Comparison of ENCODE assay signal across 1 cellular context in the genomic region with DNA sequence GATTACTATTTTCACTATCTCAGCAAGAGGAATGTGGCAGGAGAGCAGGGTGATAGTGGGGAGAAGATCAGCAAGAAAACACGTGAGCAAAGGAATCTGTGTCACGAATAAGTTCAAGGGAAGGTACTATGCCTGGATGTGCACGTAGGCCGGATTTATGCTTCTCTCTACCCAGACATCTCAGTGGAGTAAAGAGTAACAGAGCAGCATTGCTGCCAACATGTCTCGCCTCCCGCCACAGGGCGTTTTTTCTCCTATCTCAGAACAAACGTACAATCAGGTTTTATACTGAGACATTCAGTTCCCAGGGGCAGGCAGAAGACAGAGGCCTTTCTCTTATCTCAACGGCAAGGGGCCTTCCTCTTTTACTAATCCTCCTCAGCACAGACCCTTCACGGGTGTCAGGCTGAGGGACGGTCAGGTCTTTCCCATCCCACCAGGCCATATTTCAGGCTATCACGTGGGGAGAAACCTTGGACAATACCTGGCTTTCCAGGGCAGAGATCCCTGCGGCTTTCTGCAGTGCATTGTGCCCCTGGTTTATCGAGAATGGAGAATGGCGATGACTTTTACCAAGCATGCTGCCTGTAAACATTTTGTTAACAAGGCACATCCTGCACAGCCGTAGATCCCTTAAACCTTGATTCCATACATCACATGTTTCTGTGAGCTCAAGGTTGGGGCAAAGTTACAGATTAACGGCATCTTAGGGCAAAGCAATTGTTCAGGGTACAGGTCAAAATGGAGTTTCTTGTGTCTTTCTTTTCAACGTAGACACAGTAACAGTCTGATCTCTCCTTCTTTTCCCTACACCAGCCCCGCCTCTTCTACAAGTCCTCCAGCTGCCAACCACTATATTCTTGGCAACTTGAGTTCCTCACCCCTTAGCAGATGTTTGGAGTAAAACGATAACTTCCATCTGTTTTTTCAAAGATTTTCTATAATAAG.
TF ChIP-seq lines count a peak whose summit lies in the region.
"Not testable (repeated sequence)": the region's sequence is repeated elsewhere in the genome, so short reads cannot be mapped to it uniquely, and the experiment has no call there.

No MANE protein-coding gene starts in this region.

TF ChIP-seq in HepG2, 621 proteins besides CTCF, POLR2A, EP300 and RAD21:
- peak; percentile 14; the same call in 1 of the 2 replicates for TF ChIP-seq SAP130 (CRISPR knock-in tag; IDR thresholded peaks at IDR 0.05; ENCODE audit: low read depth)
- TF ChIP-seq MXD4 (CRISPR knock-in tag; IDR thresholded peaks at IDR 0.05) = 0 out of 2 replicates have a peak, but pooled peaks have one; percentile 24
- TF ChIP-seq HDAC2 (CRISPR knock-in tag; IDR thresholded peaks at IDR 0.05) = 0 out of 2 replicates have a peak, but pooled peaks have one; percentile 14
- TF ChIP-seq CREB1 (IDR thresholded peaks at IDR 0.05) = not testable (repeated sequence)
- peak; percentile 46; the same call in 1 of the 2 replicates for TF ChIP-seq CREB1 (CRISPR knock-in tag; IDR thresholded peaks at IDR 0.05)
- TF ChIP-seq ZBTB33 (CRISPR knock-in tag; IDR thresholded peaks at IDR 0.05) = peak; percentile 51
- peak; percentile 48; the same call in 1 of the 2 replicates for TF ChIP-seq ZBTB39 (CRISPR knock-in tag; IDR thresholded peaks at IDR 0.05)
- TF ChIP-seq ZBTB38 (CRISPR knock-in tag; IDR thresholded peaks at IDR 0.05) = peak; percentile 79; the same call in 1 of the 2 replicates
TF ChIP-seq in HepG2: peak in this region for 7; not testable (repeated sequence) for 614.
